Comparison of ENCODE assay signal across 25 cellular contexts in genomic region chr14:59811850-59812249, GRCh38. TPM values are rescaled to one million over a fixed set of nuclear protein-coding genes. Genes with fewer than 3 reads are reported as not detected.
"Had no signal": no experiment of that assay in that cellular context is flagged by ENCODE, and none has a peak within 500 bp of the region (broad histone marks: within the 10 kb centered on the region; RNA-seq: fewer than 3 reads in every experiment).

No MANE protein-coding gene starts in this region.

- H3K27me3 Mint-ChIP-seq: progenitor cell of endocrine pancreas had no signal

- H3K36me3 ChIP-seq: gastrocnemius medialis, lower lobe of right lung, right lobe of liver, suprapubic skin, transverse colon, upper lobe of right lung, uterus had no signal

- H3K36me3 Mint-ChIP-seq: immature natural killer cell, natural killer cell had no signal

- H3K9ac ChIP-seq: parathyroid adenoma had no signal

- H3K4me2 ChIP-seq: smooth muscle cell had no signal

- H3K4me1 Mint-ChIP-seq: immature natural killer cell; natural killer cell; stimulated activated naive CD8-positive, alpha-beta T cell treated with anti-CD3 and anti-CD28 coated beads, Interleukin-15, amount 100 ng/mL, for 72 hours had no signal

- H3K9me3 ChIP-seq: gastrocnemius medialis, lower lobe of right lung, right lobe of liver, suprapubic skin, transverse colon, upper lobe of right lung, uterus had no signal

- H3K4me3 Mint-ChIP-seq: immature natural killer cell; natural killer cell; stimulated activated naive CD8-positive, alpha-beta T cell treated with anti-CD3 and anti-CD28 coated beads, Interleukin-15, amount 100 ng/mL, for 72 hours had no signal

- H3K27ac Mint-ChIP-seq: immature natural killer cell; natural killer cell; progenitor cell of endocrine pancreas; stimulated activated naive CD8-positive, alpha-beta T cell treated with anti-CD3 and anti-CD28 coated beads, Interleukin-15, amount 100 ng/mL, for 72 hours had no signal

- ATAC-seq: esophagus mucosa; gastrocnemius medialis; left ventricle myocardium superior; lower lobe of right lung; natural killer cell; right lobe of liver; stimulated activated naive CD8-positive, alpha-beta T cell treated with anti-CD3 and anti-CD28 coated beads, Interleukin-15, amount 100 ng/mL, for 72 hours; upper lobe of right lung had no signal

- H3K79me2 ChIP-seq: parathyroid adenoma had no signal

- H3K9me3 Mint-ChIP-seq: stimulated activated naive CD8-positive, alpha-beta T cell treated with anti-CD3 and anti-CD28 coated beads, Interleukin-15, amount 100 ng/mL, for 72 hours had no signal

- H3K27ac ChIP-seq: dorsolateral prefrontal cortex, epithelial cell of prostate, gastrocnemius medialis, lower lobe of right lung, parathyroid adenoma, right lobe of liver, suprapubic skin, transverse colon, upper lobe of right lung, uterus had no signal

- H3K4me1 ChIP-seq: gastrocnemius medialis, lower lobe of right lung, right lobe of liver, suprapubic skin, transverse colon, upper lobe of right lung, uterus had no signal

- H2AFZ ChIP-seq: parathyroid adenoma had no signal

- H3K27me3 ChIP-seq: dorsolateral prefrontal cortex, gastrocnemius medialis, right lobe of liver, suprapubic skin, transverse colon, upper lobe of right lung, uterus had no signal

- DNase-seq: dorsolateral prefrontal cortex; effector CD4-positive, alpha-beta T cell; foreskin fibroblast; gastrocnemius medialis; head of caudate nucleus; immature natural killer cell; left ventricle myocardium superior; lower lobe of right lung; natural killer cell; right lobe of liver; stimulated activated CD4-positive, alpha-beta T cell treated with anti-CD3 and anti-CD28 coated beads, Interleukin-12 subunit alpha, Interleukin-12 subunit beta, amount 100 ng/mL, for 4 hours; stimulated activated CD4-positive, alpha-beta T cell treated with anti-CD3 and anti-CD28 coated beads, Interleukin-1b, Interleukin-23, amount 100 ng/mL, for 48 hours; stimulated activated CD4-positive, alpha-beta T cell treated with anti-CD3 and anti-CD28 coated beads, Interleukin-4, amount 100 ng/mL, for 1 hour; stimulated activated CD8-positive, alpha-beta memory T cell treated with anti-CD3 and anti-CD28 coated beads, Interleukin-4, amount 100 ng/mL, for 48 hours; stimulated activated naive CD4-positive, alpha-beta T cell; stimulated activated naive CD8-positive, alpha-beta T cell treated with anti-CD3 and anti-CD28 coated beads, Interleukin-15, amount 100 ng/mL, for 72 hours; transverse colon; upper lobe of right lung; uterus had no signal

- H3K4me3 ChIP-seq: dorsolateral prefrontal cortex, gastrocnemius medialis, lower lobe of right lung, right lobe of liver, smooth muscle cell, suprapubic skin, transverse colon, upper lobe of right lung, uterus had no signal

RNA-seq across cellular contexts. Expression of gene RTN1, which starts 58.7 kb away (rescaled TPM):
- total RNA-seq: smooth muscle cell had no signal
